ENCODE assay signal across 10 cellular contexts in the genomic region with DNA sequence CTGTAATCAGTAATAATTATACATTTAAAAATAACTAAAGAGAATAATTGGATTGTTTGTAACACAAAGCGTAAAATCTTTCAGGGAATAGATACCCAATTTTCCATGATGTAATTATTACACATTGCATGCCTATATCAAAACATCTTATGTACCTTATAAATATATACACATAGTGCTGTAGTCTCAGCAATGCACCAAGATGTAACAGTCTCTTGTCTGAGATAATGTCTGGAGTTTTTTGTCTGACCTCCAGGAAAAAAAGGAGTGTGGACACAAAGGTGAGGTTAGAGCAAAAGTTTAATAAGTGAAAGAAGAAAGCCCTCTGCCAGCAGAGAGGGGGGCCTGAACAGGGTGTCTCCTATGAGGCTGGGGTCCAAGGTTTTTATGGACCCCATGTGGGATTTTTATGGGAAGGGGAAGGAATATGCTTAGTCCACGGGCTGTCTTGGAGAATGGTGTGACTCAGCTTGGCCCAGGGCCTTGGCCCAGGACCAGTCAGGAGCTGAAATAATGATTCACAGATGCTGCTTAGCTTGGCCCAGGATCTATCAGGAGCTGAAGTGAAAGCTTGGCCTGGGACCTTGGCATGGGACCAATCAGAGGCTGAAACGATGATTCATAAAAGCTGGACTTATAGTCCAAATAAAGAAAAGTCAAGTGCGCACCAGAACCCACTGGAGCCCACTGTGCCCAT.
A peak's percentile ranks its signal among the peaks of the same experiment; 100 is the strongest.
DNase-seq lines count a peak whose midpoint lies in the region; ATAC-seq, FAIRE-seq and TF ChIP-seq lines count a peak whose summit lies in the region.
"Had no signal": no experiment of that assay in that cellular context is flagged by ENCODE, and none has a peak within 500 bp of the region (broad histone marks: within the 10 kb centered on the region; RNA-seq: fewer than 3 reads in every experiment).

No MANE protein-coding gene starts in this region.

- H3K36me3 ChIP-seq in Peyer's patch (no peaks in the 10 kb centered on the region), pancreas (no peaks in the 10 kb centered on the region)

- H3K9me3 Mint-ChIP-seq in naive thymus-derived CD8-positive, alpha-beta T cell = peaks cover 0 to 13% (median 0%) of the 10 kb centered on the region in 9 donors
- H3K9me3 Mint-ChIP-seq: endodermal cell had no signal

- no peak overlapping the region for H3K27ac ChIP-seq in Peyer's patch
- H3K27ac ChIP-seq in pancreas = no peak overlapping the region

- H3K4me1 ChIP-seq in Peyer's patch = no peaks in the 10 kb centered on the region
- peaks cover 0 to 6% (median 0%) of the 10 kb centered on the region in 3 donors for H3K4me1 ChIP-seq in pancreas

- 27 to 37% methylated on average over 4 of the region's 4 CpGs for WGBS in pancreas, 2 donors

- TF ChIP-seq POLR2A in Peyer's patch (IDR thresholded peaks at IDR 0.05) = no peak

- intact Hi-C loops in pancreas (cut with DNase I) = no loop called here

- H3K27me3 Mint-ChIP-seq in naive thymus-derived CD8-positive, alpha-beta T cell = no peaks in the 10 kb centered on the region

- POLR2A ChIA-PET in naive thymus-derived CD8-positive, alpha-beta T cell (lab: Charles Lee) = no interaction called here

- no peak overlapping the region for H3K4me3 Mint-ChIP-seq in naive thymus-derived CD8-positive, alpha-beta T cell
- H3K4me3 Mint-ChIP-seq: CD14-positive monocyte, endodermal cell had no signal

- no peaks in the 10 kb centered on the region for H3K9me3 ChIP-seq in Peyer's patch
- no peaks in the 10 kb centered on the region for H3K9me3 ChIP-seq in pancreas

- DNase-seq in AG09319 (ENCODE audit: extremely low read depth, low read depth) (peak; percentile 19), Peyer's patch (peak in 2 of 3 donors; percentile 16 to 48), fibroblast of mammary gland (ENCODE audit: low read depth) (peak; percentile 94), pancreas (peak; percentile 64 to 87 (median 70)), NCI-H2081 treated with DMSO at 0.1 percent for 48 hours (lab: John Stamatoyannopoulos, UW) (no peak)
- DNase-seq in naive thymus-derived CD8-positive, alpha-beta T cell = no peak
- DNase-seq in activated CD8-positive, alpha-beta memory T cell treated with anti-CD3 and anti-CD28 coated beads for 24 hours = no peak
- DNase-seq: endodermal cell had no signal

- H3K4me3 ChIP-seq in Peyer's patch = no peak overlapping the region
- H3K4me3 ChIP-seq in fibroblast of mammary gland (ENCODE audit: control insufficient read depth, low read depth, low read length) = no peak overlapping the region
- no peak overlapping the region for H3K4me3 ChIP-seq in pancreas

- peak; percentile 91 to 99 (median 98) for ATAC-seq in pancreas
- ATAC-seq in HG02885 (IDR thresholded peaks at IDR 0.05; ENCODE audit: poor library complexity, unreplicated experiment) = no peak
- ATAC-seq in naive thymus-derived CD8-positive, alpha-beta T cell = no peak

- no peak for FAIRE-seq in pancreas (lab: Jason Lieb, UNC)

- no peak overlapping the region for H3K27ac Mint-ChIP-seq in naive thymus-derived CD8-positive, alpha-beta T cell
- H3K27ac Mint-ChIP-seq: CD14-positive monocyte, endodermal cell had no signal

- TF ChIP-seq CTCF in AG09319 (IDR thresholded peaks at IDR 0.05; ENCODE audit: low read depth, low read length) (no peak), Peyer's patch (IDR thresholded peaks at IDR 0.05) (no peak), fibroblast of mammary gland (conservative IDR thresholded peaks at IDR 0.05; ENCODE audit: control insufficient read depth, insufficient read depth, low read depth, low read length) (no peak), pancreas (IDR thresholded peaks at IDR 0.05) (no peak)

- H3K27me3 ChIP-seq in Peyer's patch = no peaks in the 10 kb centered on the region
- H3K27me3 ChIP-seq in pancreas = no peaks in the 10 kb centered on the region

- H3K4me1 Mint-ChIP-seq in naive thymus-derived CD8-positive, alpha-beta T cell = no peaks in the 10 kb centered on the region
- H3K4me1 Mint-ChIP-seq: CD14-positive monocyte, endodermal cell had no signal

- H3K36me3 Mint-ChIP-seq in naive thymus-derived CD8-positive, alpha-beta T cell = no peaks in the 10 kb centered on the region
- H3K36me3 Mint-ChIP-seq: CD14-positive monocyte had no signal

Comparison
In these comparisons a context has a peak if more than half of its experiments do, and no peak if none do; other contexts are left out.
1. DNase-seq: peak in AG09319 (single experiment), Peyer's patch (2 of 3), fibroblast of mammary gland (single experiment) and pancreas (6 of 6); none in naive thymus-derived CD8-positive, alpha-beta T cell (0 of 10), activated CD8-positive, alpha-beta memory T cell treated with anti-CD3 and anti-CD28 coated beads for 24 hours (single experiment) and NCI-H2081 treated with DMSO at 0.1 percent for 48 hours (single experiment).
2. ATAC-seq: peak in pancreas (4 of 4); none in HG02885 (single experiment) and naive thymus-derived CD8-positive, alpha-beta T cell (0 of 2).